Comparison of ENCODE assay signal across 9 cellular contexts in genomic region chr2:212295571-212295970, GRCh38.
"Had no signal": no experiment of that assay in that cellular context is flagged by ENCODE, and none has a peak within 500 bp of the region (broad histone marks: within the 10 kb centered on the region; RNA-seq: fewer than 3 reads in every experiment).

No MANE protein-coding gene starts in this region.

- H3K27ac Mint-ChIP-seq: GM23338, H9, HFFc6 had no signal

- FAIRE-seq: H1, K562 had no signal

- ATAC-seq: GM23338, K562 had no signal

- H3K9me3 Mint-ChIP-seq: GM23338, H9, HFFc6 had no signal

- H3K4me3 ChIP-seq: GM23338, K562 had no signal

- H3K4me1 Mint-ChIP-seq: GM23338, H9 had no signal

- H3K27ac ChIP-seq: HL-60 had no signal

- H3K4me2 ChIP-seq: GM23338 had no signal

- H3K4me3 Mint-ChIP-seq: GM23338, H9, HFFc6 had no signal

- DNase-seq: H9, HCEC 1CT, HFFc6, IMR-90, KG1 had no signal

- H2AFZ ChIP-seq: GM23338 had no signal
